27 cellular contexts compared by ENCODE assay signal in the genomic region with DNA sequence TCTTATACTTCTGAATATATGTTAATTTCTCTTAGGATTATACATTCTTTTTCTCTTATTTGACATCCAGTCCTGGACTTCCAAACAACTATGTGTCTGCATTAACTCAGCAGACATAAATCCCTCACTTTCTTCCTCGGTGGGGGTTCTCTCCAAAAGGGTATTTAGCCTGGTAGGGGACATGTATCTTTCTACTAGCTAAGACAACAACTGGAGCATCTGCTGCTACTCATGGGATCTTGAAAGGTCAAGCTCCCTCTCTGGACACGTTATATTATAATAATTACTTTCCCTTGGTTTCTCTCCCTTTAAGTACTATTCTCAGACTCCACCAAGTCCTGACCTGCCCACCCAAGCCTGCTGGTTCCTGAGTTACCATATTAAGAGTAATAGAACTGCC.
"Had no signal": no experiment of that assay in that cellular context is flagged by ENCODE, and none has a peak within 500 bp of the region (broad histone marks: within the 10 kb centered on the region; RNA-seq: fewer than 3 reads in every experiment).

No MANE protein-coding gene starts in this region.

- H3K36me3 ChIP-seq: left lung, lower lobe of right lung, ovary, right atrium auricular region, right lobe of liver, stomach, thyroid gland, transverse colon, upper lobe of left lung, vagina had no signal

- DNase-seq: hypothalamus; immature natural killer cell; kidney; left colon; left lung; lower lobe of right lung; mammary epithelial cell; mesenchymal stem cell; naive B cell; natural killer cell; nephron progenitor cell; ovary; right lobe of liver; stimulated activated CD4-positive, alpha-beta T cell treated with anti-CD3 and anti-CD28 coated beads, Interleukin-12 subunit alpha, Interleukin-12 subunit beta, amount 100 ng/mL, for 4 hours; stimulated activated CD4-positive, alpha-beta T cell treated with anti-CD3 and anti-CD28 coated beads, Interleukin-15, amount 100 ng/mL, for 24 hours; stimulated activated CD4-positive, alpha-beta T cell treated with anti-CD3 and anti-CD28 coated beads, Interleukin-2, amount 100 ng/mL, for 24 hours; stimulated activated CD4-positive, alpha-beta T cell treated with anti-CD3 and anti-CD28 coated beads, Interleukin-4, amount 100 ng/mL, for 1 hour; stimulated activated naive B cell treated with anti-CD40 and anti-IgM and Interleukin-4, amounts not matched to agents 10 μg/mL and 1 μg/mL and 100 μg/mL, for 72 hours; stimulated activated naive CD8-positive, alpha-beta T cell treated with anti-CD3 and anti-CD28 coated beads, Interleukin-15, Interleukin-2, amounts not matched to agents 100 U/mL and 50 U/mL, for 24 hours; stomach; testis; thyroid gland; transverse colon; upper lobe of left lung had no signal

- H3K27ac ChIP-seq: left lung, lower lobe of right lung, ovary, right atrium auricular region, right lobe of liver, stomach, testis, thyroid gland, transverse colon, upper lobe of left lung, vagina had no signal

- H3K4me2 ChIP-seq: smooth muscle cell had no signal

- H3K9me3 ChIP-seq: lower lobe of right lung, ovary, right atrium auricular region, right lobe of liver, stomach, testis, thyroid gland, transverse colon, upper lobe of left lung, vagina had no signal

- H3K4me1 ChIP-seq: left lung, lower lobe of right lung, right atrium auricular region, right lobe of liver, stomach, thyroid gland, transverse colon, upper lobe of left lung, vagina had no signal

- H3K27me3 ChIP-seq: left lung, ovary, right atrium auricular region, right lobe of liver, stomach, testis, thyroid gland, transverse colon, upper lobe of left lung, vagina had no signal

- H3K4me3 ChIP-seq: left lung, lower lobe of right lung, ovary, right atrium auricular region, right lobe of liver, smooth muscle cell, stomach, testis, thyroid gland, transverse colon, upper lobe of left lung, vagina had no signal
